ENCODE assay signal across 11 cellular contexts in the genomic region with DNA sequence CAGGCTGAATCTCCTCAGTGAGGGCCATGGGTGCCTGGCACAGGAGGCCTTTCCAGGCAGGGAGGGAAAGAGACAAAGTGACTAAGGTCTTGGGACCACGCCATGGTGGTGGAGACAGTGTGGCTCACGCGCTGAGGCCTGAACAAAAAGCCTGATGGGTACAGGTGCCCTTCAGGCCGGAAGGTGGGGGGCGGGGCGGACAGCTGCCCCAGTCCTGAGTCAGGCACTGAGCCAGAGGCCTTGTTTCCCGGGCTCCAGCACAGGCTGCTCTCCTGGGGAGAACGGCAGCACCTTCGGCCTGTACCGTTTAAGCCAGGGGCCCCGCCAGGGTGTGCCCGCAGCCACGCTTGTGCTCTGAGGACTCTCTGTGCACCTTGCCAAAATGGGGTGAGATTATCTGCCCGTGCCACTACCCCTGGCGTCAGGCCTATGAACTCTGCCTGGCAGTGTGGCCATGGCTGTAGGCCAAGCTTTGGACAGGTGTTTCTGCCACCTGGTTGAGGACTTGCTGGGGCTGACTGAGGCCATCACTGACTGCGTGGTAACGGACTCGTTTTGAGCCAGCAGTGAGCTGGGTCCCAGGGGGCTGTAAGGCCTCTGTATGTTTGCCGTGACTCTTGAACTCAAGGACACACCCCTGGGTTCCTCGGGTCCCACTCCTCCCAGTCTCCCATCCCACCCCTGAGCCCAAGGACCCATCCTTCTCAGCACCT. TPM values are rescaled to one million over a fixed set of nuclear protein-coding genes. Genes with fewer than 3 reads are reported as not detected.
DNase-seq lines count a peak whose midpoint lies in the region; ATAC-seq and TF ChIP-seq lines count a peak whose summit lies in the region.
"Had no signal": no experiment of that assay in that cellular context is flagged by ENCODE, and none has a peak within 500 bp of the region (broad histone marks: within the 10 kb centered on the region; RNA-seq: fewer than 3 reads in every experiment).

No MANE protein-coding gene starts in this region.

- peaks cover 19 to 26% of the 10 kb centered on the region in 2 donors for H3K4me1 ChIP-seq in gastrocnemius medialis

- no peak for TF ChIP-seq CTCF in gastrocnemius medialis (IDR thresholded peaks at IDR 0.05 in 4 of 5, conservative IDR thresholded peaks at IDR 0.05 in 1 of 5)

- ATAC-seq in esophagus mucosa (peak; percentile 51), gastrocnemius medialis (peak; percentile 67 to 70), GM21529 (IDR thresholded peaks at IDR 0.05; ENCODE audit: unreplicated experiment) (no peak)

- H3K9me3 ChIP-seq in gastrocnemius medialis: no peaks in the 10 kb centered on the region
- H3K9me3 ChIP-seq: tibial artery had no signal

- no peak overlapping the region for H3K4me3 ChIP-seq in gastrocnemius medialis
- H3K4me3 ChIP-seq: tibial artery had no signal

- no peaks in the 10 kb centered on the region for H3K36me3 ChIP-seq in gastrocnemius medialis
- H3K36me3 ChIP-seq: tibial artery had no signal

- H3K27ac ChIP-seq in gastrocnemius medialis: peak overlapping the region; percentile 42 to 80 (median 72)
- H3K27ac ChIP-seq: tibial artery had no signal

- intact Hi-C loops in gastrocnemius medialis (cut with DNase I; ENCODE audit: low total_unique reads): no loop called here

- H3K27me3 ChIP-seq in gastrocnemius medialis: no peaks in the 10 kb centered on the region
- H3K27me3 ChIP-seq: tibial artery had no signal

- peak; percentile 44 for DNase-seq in NCI-H1436 (lab: John Stamatoyannopoulos, UW)
- no peak for DNase-seq in NCI-H1436 treated with DMSO at 0.1 percent for 48 hours (lab: John Stamatoyannopoulos, UW)
- peak; percentile 68 for DNase-seq in NCI-H345 treated with DMSO at 0.1 percent for 48 hours (lab: John Stamatoyannopoulos, UW; ENCODE audit: unreplicated experiment)
- DNase-seq in gastrocnemius medialis: peak; percentile 69 to 84
- DNase-seq in H4 (ENCODE audit: low spot score): no peak
- DNase-seq in amniotic stem cell (lab: John Stamatoyannopoulos, UW): no peak
- DNase-seq: foreskin fibroblast; stimulated activated CD4-positive, alpha-beta T cell treated with anti-CD3 and anti-CD28 coated beads, Interleukin-4, amount 100 ng/mL, for 1 hour had no signal

- in situ Hi-C loops in gastrocnemius medialis (cut with MboI; ENCODE audit: low sequenced_read_pairs in 4 of 4): no loop called here

- no peak for TF ChIP-seq POLR2A in gastrocnemius medialis (IDR thresholded peaks at IDR 0.05)

RNA-seq across cellular contexts. Expression of a gene that starts 31.7 kb away (rescaled TPM):
- 9.5 TPM for total RNA-seq in esophagus mucosa
- total RNA-seq in gastrocnemius medialis: 10 to 100 TPM in 1 of 4 donors, 1 to 10 TPM in 3; 5.9 to 14.1 (median 8.0) TPM
- total RNA-seq in H4 (2014; rRNA removed; shearing (Covaris generic)): 1.5 and 2.4 TPM in 2 replicates

Comparison
In these comparisons a context has a peak if more than half of its experiments do, and no peak if none do; other contexts are left out.
1. DNase-seq: peak in NCI-H1436 (single experiment), NCI-H345 treated with DMSO at 0.1 percent for 48 hours (single experiment) and gastrocnemius medialis (2 of 2); none in NCI-H1436 treated with DMSO at 0.1 percent for 48 hours (single experiment), H4 (single experiment) and amniotic stem cell (single experiment).